In the genomic region with DNA sequence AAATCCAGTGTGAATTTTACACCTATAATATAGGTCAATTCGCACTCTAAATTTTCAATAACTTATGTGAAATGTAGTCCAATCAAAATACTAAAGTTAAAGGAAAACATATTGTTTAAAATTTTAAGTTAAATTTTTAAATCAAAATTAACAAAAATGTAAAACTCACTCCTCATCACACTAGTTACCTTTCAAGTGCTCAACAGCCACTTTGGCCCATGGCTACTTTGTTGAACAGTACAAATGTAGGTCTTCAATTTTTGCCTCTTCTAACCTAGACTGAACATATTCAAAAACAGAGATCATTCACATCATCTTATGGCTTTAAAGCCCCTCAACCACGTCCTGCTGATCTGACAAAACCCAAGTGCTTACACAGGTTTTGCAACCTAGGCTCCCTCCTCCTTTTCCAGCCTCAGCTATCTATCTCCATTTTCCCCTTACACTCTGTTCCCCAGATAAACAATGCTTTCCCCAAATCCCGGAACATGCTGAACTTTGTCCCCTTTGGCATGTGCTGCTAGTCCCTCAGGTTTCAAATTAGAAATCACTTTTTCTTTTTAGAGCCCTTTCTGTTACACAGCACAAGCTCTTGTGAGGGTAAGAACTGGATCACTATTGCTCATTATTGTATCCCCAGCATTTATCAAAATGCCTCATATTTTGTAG, we compare ENCODE assay signal across 19 cellular contexts.
DNase-seq lines count a peak whose midpoint lies in the region; ATAC-seq, FAIRE-seq and TF ChIP-seq lines count a peak whose summit lies in the region.
"Had no signal": no experiment of that assay in that cellular context is flagged by ENCODE, and none has a peak within 500 bp of the region (broad histone marks: within the 10 kb centered on the region; RNA-seq: fewer than 3 reads in every experiment).

No MANE protein-coding gene starts in this region.

- DNase-seq in Right ventricle myocardium inferior (ENCODE audit: missing footprints) = no peak
- no peak for DNase-seq in cardiac septum (ENCODE audit: low spot score)
- DNase-seq in brain microvascular endothelial cell = no peak
- DNase-seq in keratinocyte (ENCODE audit: low read depth, low spot score) = no peak
- peak; percentile 10 for DNase-seq in small intestine
- DNase-seq: 8988T; activated CD4-positive, alpha-beta T cell treated with anti-CD3 and anti-CD28 coated beads, Interleukin-2, amount 10 ng/mL, durations not matched to agents 24 days and 14 days; activated naive CD4-positive, alpha-beta T cell treated with Interleukin-2 at 50 U/mL for 16 hours; aorta; BE2C; MM.1S; natural killer cell; NCI-H187; NCI-H446; stimulated activated naive CD4-positive, alpha-beta T cell; tibial artery had no signal

- intact Hi-C loops in Right ventricle myocardium inferior (cut with DNase I) = no loop called here
- intact Hi-C loops in cardiac septum (cut with DNase I) = no loop called here

- FAIRE-seq in keratinocyte (lab: Jason Lieb, UNC) (peak; percentile 52), small intestine (lab: Jason Lieb, UNC) (no peak)

- no peaks in the 10 kb centered on the region for H3K36me3 ChIP-seq in brain microvascular endothelial cell (replicated peaks)
- no peaks in the 10 kb centered on the region for H3K36me3 ChIP-seq in keratinocyte (ENCODE audit: control insufficient read depth in 2 of 2, extremely low read depth in 1 of 2, insufficient read depth in 2 of 2, low read length in 2 of 2)
- no peaks in the 10 kb centered on the region for H3K36me3 ChIP-seq in small intestine (ENCODE audit: control insufficient read depth in 2 of 2, insufficient read depth in 2 of 2, low read length in 2 of 2)
- H3K36me3 ChIP-seq: BE2C, tibial artery had no signal

- H2AFZ ChIP-seq in keratinocyte (ENCODE audit: control insufficient read depth, low read length) = no peak overlapping the region

- H3K9me1 ChIP-seq in keratinocyte (ENCODE audit: control insufficient read depth, extremely low read depth, insufficient read depth, low read length) = no peaks in the 10 kb centered on the region

- ATAC-seq in Right ventricle myocardium inferior = peak; percentile 44
- no peak for ATAC-seq in HG03469 (IDR thresholded peaks at IDR 0.05; ENCODE audit: unreplicated experiment)
- no peak for ATAC-seq in HG02870 (IDR thresholded peaks at IDR 0.05; ENCODE audit: unreplicated experiment)
- ATAC-seq in GM18520 (IDR thresholded peaks at IDR 0.05; ENCODE audit: unreplicated experiment) = no peak
- ATAC-seq: natural killer cell had no signal

- 42 to 64% (median 47%) methylated on average over 3 of the region's 3 CpGs for WGBS in small intestine, 3 donors

- dilution Hi-C loops in keratinocyte (cut with MboI; ENCODE audit: extremely low pct_ligation_motif_present, low sequenced_read_pairs) = no loop called here

- no peaks in the 10 kb centered on the region for H3K9me3 ChIP-seq in keratinocyte (ENCODE audit: control insufficient read depth, low read depth, low read length)
- H3K9me3 ChIP-seq in small intestine (ENCODE audit: control insufficient read depth, low read depth) = no peaks in the 10 kb centered on the region
- H3K9me3 ChIP-seq: BE2C, tibial artery had no signal

- no peaks in the 10 kb centered on the region for H3K79me2 ChIP-seq in keratinocyte (ENCODE audit: control insufficient read depth, insufficient read depth, low read length)

- H3K27ac ChIP-seq in brain microvascular endothelial cell (peak overlapping the region; percentile 46), keratinocyte (ENCODE audit: control insufficient read depth, insufficient read depth, low read length) (no peak overlapping the region), small intestine (ENCODE audit: low read depth in 1 of 2, low read length in 1 of 2) (no peak overlapping the region)

- H3K4me2 ChIP-seq in keratinocyte (ENCODE audit: control insufficient read depth, extremely low read depth, insufficient read depth, low read depth, low read length) = no peak overlapping the region

- H3K4me3 ChIP-seq in brain microvascular endothelial cell (ENCODE audit: low read depth, low read length) = no peak overlapping the region
- H3K4me3 ChIP-seq in keratinocyte (ENCODE audit: control insufficient read depth in 2 of 3, extremely low read depth in 1 of 3, insufficient read depth in 2 of 3, low read depth in 1 of 3, low read length in 3 of 3) = no peak overlapping the region
- no peak overlapping the region for H3K4me3 ChIP-seq in small intestine (ENCODE audit: low read depth in 1 of 2, low read length in 2 of 2)
- H3K4me3 ChIP-seq: tibial artery had no signal

- TF ChIP-seq CTCF in brain microvascular endothelial cell (IDR thresholded peaks at IDR 0.05; ENCODE audit: low read depth, low read length, missing control alignments) = no peak
- TF ChIP-seq CTCF in keratinocyte (optimal IDR thresholded peaks at IDR 0.05 in 1 of 3, IDR thresholded peaks at IDR 0.05 in 1 of 3, conservative IDR thresholded peaks at IDR 0.05 in 1 of 3; ENCODE audit: extremely low read depth in 1 of 3, insufficient read depth in 2 of 3, low read length in 3 of 3) = no peak

- no peak overlapping the region for H3K9ac ChIP-seq in keratinocyte (ENCODE audit: control insufficient read depth, extremely low read depth, insufficient read depth, low read length)

- in situ Hi-C loops in brain microvascular endothelial cell (cut with HindIII; ENCODE audit: low pct_ligation_motif_present, low sequenced_read_pairs) = no loop called here

- H3K4me1 ChIP-seq in keratinocyte (ENCODE audit: control insufficient read depth, extremely low read depth, insufficient read depth, low read length) (no peaks in the 10 kb centered on the region), small intestine (ENCODE audit: control insufficient read depth in 2 of 2, insufficient read depth in 1 of 2, low read depth in 1 of 2, low read length in 1 of 2) (no peaks in the 10 kb centered on the region)
- H3K4me1 ChIP-seq: BE2C had no signal

- no peaks in the 10 kb centered on the region for H4K20me1 ChIP-seq in keratinocyte (ENCODE audit: control insufficient read depth, extremely low read depth, insufficient read depth, low read length)

- H3K27me3 ChIP-seq in brain microvascular endothelial cell (replicated peaks) = no peaks in the 10 kb centered on the region
- H3K27me3 ChIP-seq in keratinocyte (ENCODE audit: control insufficient read depth, extremely low read depth, insufficient read depth, low read length) = no peaks in the 10 kb centered on the region
- H3K27me3 ChIP-seq in small intestine (ENCODE audit: control insufficient read depth in 2 of 2, insufficient read depth in 2 of 2, low read length in 2 of 2) = no peaks in the 10 kb centered on the region
- H3K27me3 ChIP-seq: BE2C, tibial artery had no signal
